In the genomic region with DNA sequence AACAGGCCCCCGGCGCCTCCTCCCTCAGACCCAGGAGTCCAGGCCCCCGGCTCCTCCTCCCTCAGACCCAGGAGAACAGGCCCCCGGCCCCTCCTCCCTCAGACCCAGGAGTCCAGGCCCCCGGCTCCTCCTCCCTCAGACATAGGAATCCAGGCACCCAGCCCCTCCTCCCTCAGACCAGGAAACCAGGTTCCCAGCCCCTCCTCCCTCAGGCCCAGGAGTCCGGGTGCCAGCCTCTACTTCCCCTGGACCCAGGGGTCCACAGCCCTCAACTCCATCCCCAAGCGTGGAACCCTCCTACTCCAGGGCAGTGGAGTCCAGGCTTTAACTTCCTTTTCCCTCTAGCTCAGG, we compare ENCODE assay signal across 8 cellular contexts. TPM values are rescaled to one million over a fixed set of nuclear protein-coding genes. Genes with fewer than 3 reads are reported as not detected.
DNase-seq lines count a peak whose midpoint lies in the region; ATAC-seq and TF ChIP-seq lines count a peak whose summit lies in the region.
"Had no signal": no experiment of that assay in that cellular context is flagged by ENCODE, and none has a peak within 500 bp of the region (broad histone marks: within the 10 kb centered on the region; RNA-seq: fewer than 3 reads in every experiment).

No MANE protein-coding gene starts in this region.

- no peaks in the 10 kb centered on the region for H3K9me3 Mint-ChIP-seq in stimulated activated naive B cell treated with anti-CD40 and anti-IgM and Interleukin-4, amounts not matched to agents 10 μg/mL and 1 μg/mL and 100 μg/mL, for 72 hours
- H3K9me3 Mint-ChIP-seq: activated naive CD8-positive, alpha-beta T cell treated with anti-CD3 and anti-CD28 coated beads for 36 hours had no signal

- in situ Hi-C loops in mammary epithelial cell (cut with MboI; ENCODE audit: low sequenced_read_pairs in 2 of 2): no loop called here

- peak overlapping the region; percentile 93 for H3K4me3 ChIP-seq in LNCaP clone FGC (ENCODE audit: low read depth, low read length)
- peak overlapping the region; percentile 23 to 64 (median 33) for H3K4me3 ChIP-seq in mammary epithelial cell (replicated peaks in 1 of 3; ENCODE audit: insufficient read depth in 1 of 3, low read depth in 2 of 3, low read length in 3 of 3)
- peak overlapping the region; percentile 25 for H3K4me3 ChIP-seq in kidney epithelial cell (ENCODE audit: low read depth, low read length)

- peaks cover 18 to 43% of the 10 kb centered on the region in 2 donors for H3K4me1 Mint-ChIP-seq in stimulated activated naive B cell treated with anti-CD40 and anti-IgM and Interleukin-4, amounts not matched to agents 10 μg/mL and 1 μg/mL and 100 μg/mL, for 72 hours

- no peaks in the 10 kb centered on the region for H4K20me1 ChIP-seq in mammary epithelial cell (ENCODE audit: insufficient read depth, low read length)

- no TSS peak for BruUV-seq in mammary epithelial cell (replicated peaks; lab: Mats Ljungman, UMichigan)

- WGBS in mammary epithelial cell (ENCODE audit: low coverage, missing lambda C conversion rate): 50% methylated on average over 2 of the region's 7 CpGs

- no peak for DNase-seq in LNCaP clone FGC (ENCODE audit: low read depth)
- no peak for DNase-seq in mammary epithelial cell
- no peak for DNase-seq in kidney epithelial cell (ENCODE audit: low read depth)
- no peak for DNase-seq in stimulated activated naive B cell treated with anti-CD40 and anti-IgM and Interleukin-4, amounts not matched to agents 10 μg/mL and 1 μg/mL and 100 μg/mL, for 72 hours
- DNase-seq in epidermal melanocyte (ENCODE audit: insufficient read length, low spot score): no peak
- DNase-seq in cerebellar cortex (ENCODE audit: low spot score): no peak
- DNase-seq: activated naive CD8-positive, alpha-beta T cell treated with anti-CD3 and anti-CD28 coated beads for 36 hours had no signal

- H3K27ac Mint-ChIP-seq in stimulated activated naive B cell treated with anti-CD40 and anti-IgM and Interleukin-4, amounts not matched to agents 10 μg/mL and 1 μg/mL and 100 μg/mL, for 72 hours: peak overlapping the region; percentile 16
- H3K27ac Mint-ChIP-seq: activated naive CD8-positive, alpha-beta T cell treated with anti-CD3 and anti-CD28 coated beads for 36 hours had no signal

- H3K36me3 ChIP-seq in mammary epithelial cell (ENCODE audit: insufficient read depth, low read length) (no peaks in the 10 kb centered on the region), kidney epithelial cell (ENCODE audit: control insufficient read depth, insufficient read depth, low read length) (no peaks in the 10 kb centered on the region)

- TF ChIP-seq CTCF in LNCaP clone FGC (IDR thresholded peaks at IDR 0.05; ENCODE audit: control insufficient read depth, extremely low read depth, insufficient read depth) (no peak), mammary epithelial cell (conservative IDR thresholded peaks at IDR 0.05 in 1 of 2, IDR thresholded peaks at IDR 0.05 in 1 of 2; ENCODE audit: extremely low read depth in 1 of 2, insufficient read depth in 1 of 2, low read depth in 1 of 2, low read length in 2 of 2) (no peak), kidney epithelial cell (IDR thresholded peaks at IDR 0.05; ENCODE audit: insufficient read depth, low read length, poor library complexity, severe bottlenecking) (no peak)

- H3K4me3 Mint-ChIP-seq in stimulated activated naive B cell treated with anti-CD40 and anti-IgM and Interleukin-4, amounts not matched to agents 10 μg/mL and 1 μg/mL and 100 μg/mL, for 72 hours: no peak overlapping the region
- H3K4me3 Mint-ChIP-seq: activated naive CD8-positive, alpha-beta T cell treated with anti-CD3 and anti-CD28 coated beads for 36 hours had no signal

- CTCF ChIA-PET in mammary epithelial cell (lab: Charles Lee; ENCODE audit: low non-redundant PET): interaction anchor here (0.9 kb wide), 1 partner anchor 94 kb away, joined by 17 read pairs; no protein-coding TSS in a partner anchor

- H3K27ac ChIP-seq in mammary epithelial cell (ENCODE audit: insufficient read depth, low read depth, low read length): no peak overlapping the region

- intact Hi-C loops in mammary epithelial cell (cut with micrococcal nuclease): loop anchor here (5.0 kb wide), 1 partner anchor 35 kb away; no protein-coding TSS in a partner anchor

- peak overlapping the region; percentile 48 for H3K4me2 ChIP-seq in mammary epithelial cell (ENCODE audit: insufficient read depth, low read depth, low read length)

- H3K4me1 ChIP-seq in mammary epithelial cell (ENCODE audit: insufficient read depth, low read length): peaks cover 11% of the 10 kb centered on the region

- H3K9me3 ChIP-seq in mammary epithelial cell (replicated peaks; ENCODE audit: insufficient read depth, low read length): no peaks in the 10 kb centered on the region

- no peaks in the 10 kb centered on the region for H3K79me2 ChIP-seq in mammary epithelial cell (ENCODE audit: insufficient read depth, low read length)

- peaks cover 8 to 18% of the 10 kb centered on the region in 2 donors for H3K36me3 Mint-ChIP-seq in stimulated activated naive B cell treated with anti-CD40 and anti-IgM and Interleukin-4, amounts not matched to agents 10 μg/mL and 1 μg/mL and 100 μg/mL, for 72 hours

- dilution Hi-C loops in mammary epithelial cell (cut with HindIII; ENCODE audit: low sequenced_read_pairs): no loop called here

- no peak overlapping the region for H3K9ac ChIP-seq in mammary epithelial cell (ENCODE audit: insufficient read depth, low read length)

- no peaks in the 10 kb centered on the region for H3K27me3 Mint-ChIP-seq in stimulated activated naive B cell treated with anti-CD40 and anti-IgM and Interleukin-4, amounts not matched to agents 10 μg/mL and 1 μg/mL and 100 μg/mL, for 72 hours
- H3K27me3 Mint-ChIP-seq: activated naive CD8-positive, alpha-beta T cell treated with anti-CD3 and anti-CD28 coated beads for 36 hours had no signal

- ATAC-seq in stimulated activated naive B cell treated with anti-CD40 and anti-IgM and Interleukin-4, amounts not matched to agents 10 μg/mL and 1 μg/mL and 100 μg/mL, for 72 hours (replicated peaks): no peak
- no peak for ATAC-seq in GM18867 (IDR thresholded peaks at IDR 0.05; ENCODE audit: unreplicated experiment)

- H2AFZ ChIP-seq in mammary epithelial cell (ENCODE audit: low read depth, low read length): peak overlapping the region; percentile 41

- H3K27me3 ChIP-seq in mammary epithelial cell (ENCODE audit: insufficient read depth, low read length) (no peaks in the 10 kb centered on the region), kidney epithelial cell (ENCODE audit: control insufficient read depth, insufficient read depth, low read length) (peaks cover 2% of the 10 kb centered on the region)

RNA-seq across cellular contexts. Expression of a gene that starts 0.6 kb away (rescaled TPM):
- total RNA-seq in mammary epithelial cell (10 to 100 TPM; 21.0 to 41.0 TPM), kidney epithelial cell (22.0 and 33.9 TPM in 2 replicates)
- polyA plus RNA-seq in mammary epithelial cell: 5.3 TPM
- 2.2 TPM for polyA minus RNA-seq in mammary epithelial cell
- total RNA-seq: activated naive CD8-positive, alpha-beta T cell treated with anti-CD3 and anti-CD28 coated beads for 36 hours had no signal

RNA-seq across cellular contexts. Expression of a gene that starts 12.9 kb away (rescaled TPM):
- total RNA-seq in mammary epithelial cell (1 to 10 TPM; 2.3 to 5.9 TPM), kidney epithelial cell (7.5 and 11.9 TPM in 2 replicates)
- polyA plus RNA-seq in mammary epithelial cell: 3.4 TPM
- 0.93 TPM for polyA minus RNA-seq in mammary epithelial cell

RNA-seq across cellular contexts. Expression of a gene that starts 17.0 kb away (rescaled TPM):
- total RNA-seq in mammary epithelial cell (100 to 1,000 TPM in 1 of 2 donors, 10 to 100 TPM in 1; 43.5 to 140 TPM), kidney epithelial cell (107 and 111 TPM in 2 replicates)
- polyA plus RNA-seq in mammary epithelial cell: 70.4 TPM
- 70.9 TPM for polyA minus RNA-seq in mammary epithelial cell

RNA-seq across cellular contexts. Expression of a gene that starts 18.7 kb away (rescaled TPM):
- 10 to 100 TPM; 65.3 to 94.0 TPM for total RNA-seq in mammary epithelial cell
- polyA plus RNA-seq in mammary epithelial cell: 82.0 TPM
- 26.7 TPM for polyA minus RNA-seq in mammary epithelial cell
- 108 and 146 TPM in 2 replicates for total RNA-seq in kidney epithelial cell

RNA-seq across cellular contexts. Expression of a gene that starts 28.3 kb away (rescaled TPM):
- total RNA-seq in mammary epithelial cell (1,000 to 10,000 TPM; 1,098 to 1,139 TPM), kidney epithelial cell (2,500 and 2,976 TPM in 2 replicates)
- 2,376 TPM for polyA plus RNA-seq in mammary epithelial cell
- polyA minus RNA-seq in mammary epithelial cell: 1,031 TPM

Comparison
In these comparisons a context has a peak if more than half of its experiments do, and no peak if none do; other contexts are left out.
1. H3K4me3 ChIP-seq: peak in every context shown above with its lines; median percentile 93 in LNCaP clone FGC; 33 in mammary epithelial cell; 25 in kidney epithelial cell.